ENCODE assay signal across 12 cellular contexts in genomic region chr9:115595951-115596742, GRCh38.
DNase-seq lines count a peak whose midpoint lies in the region; ATAC-seq and TF ChIP-seq lines count a peak whose summit lies in the region.
"Had no signal": no experiment of that assay in that cellular context is flagged by ENCODE, and none has a peak within 500 bp of the region (broad histone marks: within the 10 kb centered on the region; RNA-seq: fewer than 3 reads in every experiment).

No MANE protein-coding gene starts in this region.

- in situ Hi-C loops in Panc1 (cut with HindIII; ENCODE audit: low pct_unique_long_range_greater_than_20kb, low sequenced_read_pairs): no loop called here

- no peaks in the 10 kb centered on the region for H3K9me3 ChIP-seq in Panc1 (ENCODE audit: control insufficient read depth, insufficient read depth, low read depth, low read length)

- H3K27me3 ChIP-seq in Panc1 (ENCODE audit: control insufficient read depth, insufficient read depth, low read length): no peaks in the 10 kb centered on the region

- ATAC-seq in Panc1: peak; percentile 78
- no peak for ATAC-seq in HG03520 (IDR thresholded peaks at IDR 0.05; ENCODE audit: unreplicated experiment)
- ATAC-seq in GM18861 (IDR thresholded peaks at IDR 0.05; ENCODE audit: unreplicated experiment): no peak

- H3K4me3 ChIP-seq in Panc1 (ENCODE audit: low read depth in 2 of 2, low read length in 2 of 2): peak overlapping the region; percentile 19 to 30; a peak in 3 of 4 replicates

- DNase-seq in Daoy (ENCODE audit: low read depth) (peak; percentile 90), Panc1 (ENCODE audit: low read depth, low spot score) (no peak), fibroblast of gingiva (ENCODE audit: low read depth) (peak; percentile 98), retina (peak; percentile 37), NOMO-1 treated with DMSO at 0.1 percent for 48 hours (lab: John Stamatoyannopoulos, UW; ENCODE audit: unreplicated experiment) (no peak), GM20000 (ENCODE audit: low spot score) (no peak)
- DNase-seq: activated naive CD4-positive, alpha-beta T cell treated with anti-CD3 and anti-CD28 coated beads, Interleukin-2, amount 50 U/mL, for 16 hours; effector CD8-positive, alpha-beta T cell; MV-4-11; NCI-H510A treated with DMSO at 0.1 percent for 48 hours had no signal

- POLR2A ChIA-PET in Panc1 (lab: Charles Lee): no interaction called here

- no peak for TF ChIP-seq CTCF in Panc1 (IDR thresholded peaks at IDR 0.05)
- no peak for TF ChIP-seq CTCF in GM20000 (IDR thresholded peaks at IDR 0.05; ENCODE audit: extremely low read depth, missing control alignments)

- H3K4me1 ChIP-seq in Panc1 (ENCODE audit: control insufficient read depth, insufficient read depth, low read length): peaks cover 13% of the 10 kb centered on the region

- intact Hi-C loops in Panc1 (cut with micrococcal nuclease; ENCODE audit: unreplicated experiment): loop anchor here (5.0 to 10.0 kb wide), 2 partner anchors 559 to 1066 kb away; partner anchors contain the start of gene PAPPA

- no peaks in the 10 kb centered on the region for H3K36me3 ChIP-seq in Panc1 (ENCODE audit: control insufficient read depth, insufficient read depth, low read length)

- peak overlapping the region; percentile 90 for H3K27ac ChIP-seq in Panc1 (ENCODE audit: low read length)

- no TSS peak for BruUV-seq in Panc1 (replicated peaks; lab: Mats Ljungman, UMichigan)

- CTCF ChIA-PET in Panc1 (lab: Charles Lee): no interaction called here

Comparison
In these comparisons a context has a peak if more than half of its experiments do, and no peak if none do; other contexts are left out.
1. DNase-seq: peak in Daoy (single experiment), fibroblast of gingiva (single experiment) and retina (single experiment); none in Panc1 (single experiment), NOMO-1 treated with DMSO at 0.1 percent for 48 hours (single experiment) and GM20000 (single experiment).